1 cellular context compared by ENCODE assay signal in genomic region chr6:167665698-167666380, GRCh38.
A peak's percentile ranks its signal among the peaks of the same experiment; 100 is the strongest.
TF ChIP-seq lines count a peak whose summit lies in the region.

No MANE protein-coding gene starts in this region.

TF ChIP-seq in HepG2, 621 proteins besides CTCF, POLR2A, EP300 and RAD21 (continued from another document and continues in another):
- TF ChIP-seq, protein P1, sequence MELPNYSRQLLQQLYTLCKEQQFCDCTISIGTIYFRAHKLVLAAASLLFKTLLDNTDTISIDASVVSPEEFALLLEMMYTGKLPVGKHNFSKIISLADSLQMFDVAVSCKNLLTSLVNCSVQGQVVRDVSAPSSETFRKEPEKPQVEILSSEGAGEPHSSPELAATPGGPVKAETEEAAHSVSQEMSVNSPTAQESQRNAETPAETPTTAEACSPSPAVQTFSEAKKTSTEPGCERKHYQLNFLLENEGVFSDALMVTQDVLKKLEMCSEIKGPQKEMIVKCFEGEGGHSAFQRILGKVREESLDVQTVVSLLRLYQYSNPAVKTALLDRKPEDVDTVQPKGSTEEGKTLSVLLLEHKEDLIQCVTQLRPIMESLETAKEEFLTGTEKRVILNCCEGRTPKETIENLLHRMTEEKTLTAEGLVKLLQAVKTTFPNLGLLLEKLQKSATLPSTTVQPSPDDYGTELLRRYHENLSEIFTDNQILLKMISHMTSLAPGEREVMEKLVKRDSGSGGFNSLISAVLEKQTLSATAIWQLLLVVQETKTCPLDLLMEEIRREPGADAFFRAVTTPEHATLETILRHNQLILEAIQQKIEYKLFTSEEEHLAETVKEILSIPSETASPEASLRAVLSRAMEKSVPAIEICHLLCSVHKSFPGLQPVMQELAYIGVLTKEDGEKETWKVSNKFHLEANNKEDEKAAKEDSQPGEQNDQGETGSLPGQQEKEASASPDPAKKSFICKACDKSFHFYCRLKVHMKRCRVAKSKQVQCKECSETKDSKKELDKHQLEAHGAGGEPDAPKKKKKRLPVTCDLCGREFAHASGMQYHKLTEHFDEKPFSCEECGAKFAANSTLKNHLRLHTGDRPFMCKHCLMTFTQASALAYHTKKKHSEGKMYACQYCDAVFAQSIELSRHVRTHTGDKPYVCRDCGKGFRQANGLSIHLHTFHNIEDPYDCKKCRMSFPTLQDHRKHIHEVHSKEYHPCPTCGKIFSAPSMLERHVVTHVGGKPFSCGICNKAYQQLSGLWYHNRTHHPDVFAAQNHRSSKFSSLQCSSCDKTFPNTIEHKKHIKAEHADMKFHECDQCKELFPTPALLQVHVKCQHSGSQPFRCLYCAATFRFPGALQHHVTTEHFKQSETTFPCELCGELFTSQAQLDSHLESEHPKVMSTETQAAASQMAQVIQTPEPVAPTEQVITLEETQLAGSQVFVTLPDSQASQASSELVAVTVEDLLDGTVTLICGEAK (IDR thresholded peaks at IDR 0.05) = no peak
- TF ChIP-seq, protein P1 (CRISPR knock-in tag; IDR thresholded peaks at IDR 0.05) = 0 out of 2 replicates have a peak, but pooled peaks have one; percentile 16
- TF ChIP-seq ZNF549 (CRISPR knock-in tag; IDR thresholded peaks at IDR 0.05) (no peak), SPEN (CRISPR knock-in tag; IDR thresholded peaks at IDR 0.05; ENCODE audit: low read depth) (0 out of 2 replicates have a peak, but pooled peaks have one; percentile 15), CCDC6 (CRISPR knock-in tag; IDR thresholded peaks at IDR 0.05) (no peak), ZFX (CRISPR knock-in tag; IDR thresholded peaks at IDR 0.05; ENCODE audit: low read depth) (peak; percentile 12; the same call in 1 of the 2 replicates), ZBTB49 (CRISPR knock-in tag; IDR thresholded peaks at IDR 0.05; ENCODE audit: borderline replicate concordance) (no peak), RCOR2 (CRISPR knock-in tag; IDR thresholded peaks at IDR 0.05) (0 out of 2 replicates have a peak, but pooled peaks have one; percentile 69), KDM2A (CRISPR knock-in tag; IDR thresholded peaks at IDR 0.05; ENCODE audit: borderline replicate concordance, low read depth) (no peak), CHCHD3 (CRISPR knock-in tag; IDR thresholded peaks at IDR 0.05) (0 out of 2 replicates have a peak, but pooled peaks have one; percentile 52), ZMYM3 (CRISPR knock-in tag; IDR thresholded peaks at IDR 0.05) (peak; percentile 89), EED (CRISPR knock-in tag; IDR thresholded peaks at IDR 0.05) (peak; percentile 46; the same call in 1 of the 2 replicates), FOXK1 (CRISPR knock-in tag; IDR thresholded peaks at IDR 0.05; ENCODE audit: borderline replicate concordance, low read depth) (no peak), ZNF33B (CRISPR knock-in tag; IDR thresholded peaks at IDR 0.05) (no peak), MED1 (CRISPR knock-in tag; IDR thresholded peaks at IDR 0.05) (peak; percentile 8; the same call in 1 of the 2 replicates), ZNF703 (CRISPR knock-in tag; IDR thresholded peaks at IDR 0.05; ENCODE audit: borderline replicate concordance) (no peak), RFXANK (CRISPR knock-in tag; IDR thresholded peaks at IDR 0.05) (no peak), ZNF790 (CRISPR knock-in tag; IDR thresholded peaks at IDR 0.05; ENCODE audit: borderline replicate concordance) (no peak), ZNF547 (CRISPR knock-in tag; IDR thresholded peaks at IDR 0.05) (0 out of 2 replicates have a peak, but pooled peaks have one; percentile 33), ZBTB39 (CRISPR knock-in tag; IDR thresholded peaks at IDR 0.05) (no peak), NFIB (CRISPR knock-in tag; IDR thresholded peaks at IDR 0.05; ENCODE audit: borderline replicate concordance) (0 out of 2 replicates have a peak, but pooled peaks have one; percentile 62), YEATS2 (CRISPR knock-in tag; IDR thresholded peaks at IDR 0.05; ENCODE audit: borderline replicate concordance) (no peak)
- TF ChIP-seq, protein P2, sequence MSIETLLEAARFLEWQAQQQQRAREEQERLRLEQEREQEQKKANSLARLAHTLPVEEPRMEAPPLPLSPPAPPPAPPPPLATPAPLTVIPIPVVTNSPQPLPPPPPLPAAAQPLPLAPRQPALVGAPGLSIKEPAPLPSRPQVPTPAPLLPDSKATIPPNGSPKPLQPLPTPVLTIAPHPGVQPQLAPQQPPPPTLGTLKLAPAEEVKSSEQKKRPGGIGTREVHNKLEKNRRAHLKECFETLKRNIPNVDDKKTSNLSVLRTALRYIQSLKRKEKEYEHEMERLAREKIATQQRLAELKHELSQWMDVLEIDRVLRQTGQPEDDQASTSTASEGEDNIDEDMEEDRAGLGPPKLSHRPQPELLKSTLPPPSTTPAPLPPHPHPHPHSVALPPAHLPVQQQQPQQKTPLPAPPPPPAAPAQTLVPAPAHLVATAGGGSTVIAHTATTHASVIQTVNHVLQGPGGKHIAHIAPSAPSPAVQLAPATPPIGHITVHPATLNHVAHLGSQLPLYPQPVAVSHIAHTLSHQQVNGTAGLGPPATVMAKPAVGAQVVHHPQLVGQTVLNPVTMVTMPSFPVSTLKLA (IDR thresholded peaks at IDR 0.05) = peak; percentile 69
- TF ChIP-seq, protein P3, sequence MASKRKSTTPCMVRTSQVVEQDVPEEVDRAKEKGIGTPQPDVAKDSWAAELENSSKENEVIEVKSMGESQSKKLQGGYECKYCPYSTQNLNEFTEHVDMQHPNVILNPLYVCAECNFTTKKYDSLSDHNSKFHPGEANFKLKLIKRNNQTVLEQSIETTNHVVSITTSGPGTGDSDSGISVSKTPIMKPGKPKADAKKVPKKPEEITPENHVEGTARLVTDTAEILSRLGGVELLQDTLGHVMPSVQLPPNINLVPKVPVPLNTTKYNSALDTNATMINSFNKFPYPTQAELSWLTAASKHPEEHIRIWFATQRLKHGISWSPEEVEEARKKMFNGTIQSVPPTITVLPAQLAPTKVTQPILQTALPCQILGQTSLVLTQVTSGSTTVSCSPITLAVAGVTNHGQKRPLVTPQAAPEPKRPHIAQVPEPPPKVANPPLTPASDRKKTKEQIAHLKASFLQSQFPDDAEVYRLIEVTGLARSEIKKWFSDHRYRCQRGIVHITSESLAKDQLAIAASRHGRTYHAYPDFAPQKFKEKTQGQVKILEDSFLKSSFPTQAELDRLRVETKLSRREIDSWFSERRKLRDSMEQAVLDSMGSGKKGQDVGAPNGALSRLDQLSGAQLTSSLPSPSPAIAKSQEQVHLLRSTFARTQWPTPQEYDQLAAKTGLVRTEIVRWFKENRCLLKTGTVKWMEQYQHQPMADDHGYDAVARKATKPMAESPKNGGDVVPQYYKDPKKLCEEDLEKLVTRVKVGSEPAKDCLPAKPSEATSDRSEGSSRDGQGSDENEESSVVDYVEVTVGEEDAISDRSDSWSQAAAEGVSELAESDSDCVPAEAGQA (IDR thresholded peaks at IDR 0.05; ENCODE audit: low read depth) = no peak
- TF ChIP-seq, protein P3 (CRISPR knock-in tag; IDR thresholded peaks at IDR 0.05; ENCODE audit: borderline replicate concordance) = no peak
- TF ChIP-seq, protein P4, sequence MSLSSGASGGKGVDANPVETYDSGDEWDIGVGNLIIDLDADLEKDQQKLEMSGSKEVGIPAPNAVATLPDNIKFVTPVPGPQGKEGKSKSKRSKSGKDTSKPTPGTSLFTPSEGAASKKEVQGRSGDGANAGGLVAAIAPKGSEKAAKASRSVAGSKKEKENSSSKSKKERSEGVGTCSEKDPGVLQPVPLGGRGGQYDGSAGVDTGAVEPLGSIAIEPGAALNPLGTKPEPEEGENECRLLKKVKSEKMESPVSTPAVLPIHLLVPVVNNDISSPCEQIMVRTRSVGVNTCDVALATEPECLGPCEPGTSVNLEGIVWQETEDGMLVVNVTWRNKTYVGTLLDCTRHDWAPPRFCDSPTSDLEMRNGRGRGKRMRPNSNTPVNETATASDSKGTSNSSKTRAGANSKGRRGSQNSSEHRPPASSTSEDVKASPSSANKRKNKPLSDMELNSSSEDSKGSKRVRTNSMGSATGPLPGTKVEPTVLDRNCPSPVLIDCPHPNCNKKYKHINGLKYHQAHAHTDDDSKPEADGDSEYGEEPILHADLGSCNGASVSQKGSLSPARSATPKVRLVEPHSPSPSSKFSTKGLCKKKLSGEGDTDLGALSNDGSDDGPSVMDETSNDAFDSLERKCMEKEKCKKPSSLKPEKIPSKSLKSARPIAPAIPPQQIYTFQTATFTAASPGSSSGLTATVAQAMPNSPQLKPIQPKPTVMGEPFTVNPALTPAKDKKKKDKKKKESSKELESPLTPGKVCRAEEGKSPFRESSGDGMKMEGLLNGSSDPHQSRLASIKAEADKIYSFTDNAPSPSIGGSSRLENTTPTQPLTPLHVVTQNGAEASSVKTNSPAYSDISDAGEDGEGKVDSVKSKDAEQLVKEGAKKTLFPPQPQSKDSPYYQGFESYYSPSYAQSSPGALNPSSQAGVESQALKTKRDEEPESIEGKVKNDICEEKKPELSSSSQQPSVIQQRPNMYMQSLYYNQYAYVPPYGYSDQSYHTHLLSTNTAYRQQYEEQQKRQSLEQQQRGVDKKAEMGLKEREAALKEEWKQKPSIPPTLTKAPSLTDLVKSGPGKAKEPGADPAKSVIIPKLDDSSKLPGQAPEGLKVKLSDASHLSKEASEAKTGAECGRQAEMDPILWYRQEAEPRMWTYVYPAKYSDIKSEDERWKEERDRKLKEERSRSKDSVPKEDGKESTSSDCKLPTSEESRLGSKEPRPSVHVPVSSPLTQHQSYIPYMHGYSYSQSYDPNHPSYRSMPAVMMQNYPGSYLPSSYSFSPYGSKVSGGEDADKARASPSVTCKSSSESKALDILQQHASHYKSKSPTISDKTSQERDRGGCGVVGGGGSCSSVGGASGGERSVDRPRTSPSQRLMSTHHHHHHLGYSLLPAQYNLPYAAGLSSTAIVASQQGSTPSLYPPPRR (CRISPR knock-in tag; IDR thresholded peaks at IDR 0.05; ENCODE audit: borderline replicate concordance) = peak; percentile 22; the same call in 1 of the 2 replicates
